20 cellular contexts compared by ENCODE assay signal in the genomic region with DNA sequence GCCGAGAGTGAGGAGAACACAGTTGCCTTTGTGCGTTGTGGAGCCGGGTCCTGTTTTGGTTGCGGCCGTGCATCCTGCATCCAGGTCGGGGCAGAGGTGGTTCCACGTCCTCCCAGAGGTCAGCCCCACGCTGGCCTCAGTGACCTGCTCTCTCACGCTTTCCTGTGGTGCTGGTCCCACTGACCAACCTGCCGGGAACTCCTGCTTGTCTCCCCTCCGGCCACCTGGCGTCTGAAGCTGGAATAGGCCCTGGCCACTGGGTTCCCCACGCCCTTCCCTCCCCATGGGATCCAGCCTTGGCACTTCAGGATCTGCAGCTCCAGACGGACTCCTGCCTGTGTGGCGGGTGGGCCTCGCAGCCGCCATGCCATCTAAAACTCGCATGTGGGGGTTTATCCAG.
DNase-seq lines count a peak whose midpoint lies in the region; ATAC-seq and TF ChIP-seq lines count a peak whose summit lies in the region.
"Had no signal": no experiment of that assay in that cellular context is flagged by ENCODE, and none has a peak within 500 bp of the region (broad histone marks: within the 10 kb centered on the region; RNA-seq: fewer than 3 reads in every experiment).

No MANE protein-coding gene starts in this region.

- DNase-seq in chondrocyte (ENCODE audit: low spot score) (peak; percentile 71), lower lobe of right lung (peak; percentile 34), DMS79 treated with DMSO at 0.1 percent for 48 hours (lab: John Stamatoyannopoulos, UW) (no peak), Kasumi-1 (lab: John Stamatoyannopoulos, UW) (no peak)
- DNase-seq: CD8-positive, alpha-beta memory T cell; DMS 273 treated with DMSO at 0.1 percent for 48 hours; KG1; NCI-H1048; NCI-H1417; NCI-H1694; NCI-H2029 treated with DMSO at 0.1 percent for 48 hours; NCI-H446 treated with DMSO at 0.1 percent for 48 hours; NCI-H526; NCI-H82; NK-92 treated with Interleukin-12 subunit alpha and Interleukin-12 subunit beta, amount 100 ng/mL, for 24 hours; SHP77 had no signal

- H3K27ac Mint-ChIP-seq in chondrocyte (ENCODE audit: unreplicated experiment): no peak overlapping the region
- H3K27ac Mint-ChIP-seq: CD14-positive monocyte had no signal

- no peak overlapping the region for H3K4me3 Mint-ChIP-seq in chondrocyte (ENCODE audit: unreplicated experiment)
- H3K4me3 Mint-ChIP-seq: CD14-positive monocyte; CD8-positive, alpha-beta memory T cell had no signal

- peaks cover 27% of the 10 kb centered on the region for H4K20me1 ChIP-seq in BLaER1
- H4K20me1 ChIP-seq in BLaER1 treated with 17β-estradiol and CSF1 and Interleukin-3, amounts not matched to agents 10 nM and 100 nM: peaks cover 0 to 86% (median 15%) of the 10 kb centered on the region in 11 experiments; a peak in 17 of 22 replicates

- intact Hi-C loops in lower lobe of right lung (cut with DNase I): no loop called here

- ATAC-seq in lower lobe of right lung: no peak
- ATAC-seq in HG02852 (IDR thresholded peaks at IDR 0.05; ENCODE audit: unreplicated experiment): no peak

- H3K9me3 ChIP-seq in BLaER1: no peaks in the 10 kb centered on the region
- H3K9me3 ChIP-seq in BLaER1 treated with 17β-estradiol and CSF1 and Interleukin-3, amounts not matched to agents 10 nM and 100 nM (replicated peaks in 1 of 11): no peaks in the 10 kb centered on the region
- no peaks in the 10 kb centered on the region for H3K9me3 ChIP-seq in lower lobe of right lung

- H3K36me3 ChIP-seq in BLaER1 (peaks cover 88% of the 10 kb centered on the region), lower lobe of right lung (peaks cover 98% of the 10 kb centered on the region)
- H3K36me3 ChIP-seq in BLaER1 treated with 17β-estradiol and CSF1 and Interleukin-3, amounts not matched to agents 10 nM and 100 nM: peaks cover 62 to 100% (median 87%) of the 10 kb centered on the region in 11 experiments

- H3K4me3 ChIP-seq in BLaER1 (no peak overlapping the region), lower lobe of right lung (no peak overlapping the region)
- H3K4me3 ChIP-seq in BLaER1 treated with 17β-estradiol and CSF1 and Interleukin-3, amounts not matched to agents 10 nM and 100 nM: no peak overlapping the region

- H3K4me1 Mint-ChIP-seq in chondrocyte (ENCODE audit: low read depth): no peaks in the 10 kb centered on the region
- H3K4me1 Mint-ChIP-seq: CD14-positive monocyte had no signal

- H3K36me3 Mint-ChIP-seq in chondrocyte (ENCODE audit: low read depth): peaks cover 25% of the 10 kb centered on the region

- H3K27me3 Mint-ChIP-seq in chondrocyte (ENCODE audit: low read depth): no peaks in the 10 kb centered on the region
- H3K27me3 Mint-ChIP-seq: CD8-positive, alpha-beta memory T cell had no signal

- no peaks in the 10 kb centered on the region for H3K9me3 Mint-ChIP-seq in chondrocyte (ENCODE audit: low read depth)
- H3K9me3 Mint-ChIP-seq: CD14-positive monocyte; CD8-positive, alpha-beta memory T cell had no signal

- 0 out of 2 replicates have a peak overlapping the region, but pooled peaks have one; percentile 7 for H3K4me2 ChIP-seq in BLaER1
- H3K4me2 ChIP-seq in BLaER1 treated with 17β-estradiol and CSF1 and Interleukin-3, amounts not matched to agents 10 nM and 100 nM: peak overlapping the region in 6 of 11 experiments; percentile 3 to 90 (median 82); a peak in 2 of 22 replicates

- peaks cover 60% of the 10 kb centered on the region for H3K4me1 ChIP-seq in BLaER1
- peaks cover 6 to 57% (median 44%) of the 10 kb centered on the region in 10 experiments for H3K4me1 ChIP-seq in BLaER1 treated with 17β-estradiol and CSF1 and Interleukin-3, amounts not matched to agents 10 nM and 100 nM
- H3K4me1 ChIP-seq in lower lobe of right lung: no peaks in the 10 kb centered on the region

- no peaks in the 10 kb centered on the region for H3K27me3 ChIP-seq in BLaER1
- no peaks in the 10 kb centered on the region for H3K27me3 ChIP-seq in BLaER1 treated with 17β-estradiol and CSF1 and Interleukin-3, amounts not matched to agents 10 nM and 100 nM
- no peaks in the 10 kb centered on the region for H3K27me3 ChIP-seq in lower lobe of right lung (ENCODE audit: low read depth)

- H3K27ac ChIP-seq in BLaER1 (0 out of 2 replicates have a peak overlapping the region, but pooled peaks have one; percentile 47), lower lobe of right lung (no peak overlapping the region)
- H3K27ac ChIP-seq in BLaER1 treated with 17β-estradiol and CSF1 and Interleukin-3, amounts not matched to agents 10 nM and 100 nM: peak overlapping the region in 4 of 11 experiments; percentile 40 to 60 (median 48); a peak in 7 of 22 replicates

- TF ChIP-seq CTCF in chondrocyte (IDR thresholded peaks at IDR 0.05): no peak
- TF ChIP-seq CTCF in lower lobe of right lung (IDR thresholded peaks at IDR 0.05): no peak

- 0 out of 2 replicates have a peak overlapping the region, but pooled peaks have one; percentile 27 for H3K9ac ChIP-seq in BLaER1
- peak overlapping the region in 4 of 11 experiments; percentile 18 to 65 (median 26); a peak in 6 of 22 replicates for H3K9ac ChIP-seq in BLaER1 treated with 17β-estradiol and CSF1 and Interleukin-3, amounts not matched to agents 10 nM and 100 nM

Comparison
In these comparisons a context has a peak if more than half of its experiments do, and no peak if none do; other contexts are left out.
1. DNase-seq: peak in chondrocyte (single experiment) and lower lobe of right lung (single experiment); none in DMS79 treated with DMSO at 0.1 percent for 48 hours (single experiment) and Kasumi-1 (0 of 2).